Comparison of ENCODE assay signal across 9 cellular contexts in genomic region chr1:206717237-206717989, GRCh38. TPM values are rescaled to one million over a fixed set of nuclear protein-coding genes. Genes with fewer than 3 reads are reported as not detected.
A peak's percentile ranks its signal among the peaks of the same experiment; 100 is the strongest.
DNase-seq lines count a peak whose midpoint lies in the region; ATAC-seq, FAIRE-seq and TF ChIP-seq lines count a peak whose summit lies in the region.
"Had no signal": no experiment of that assay in that cellular context is flagged by ENCODE, and none has a peak within 500 bp of the region (broad histone marks: within the 10 kb centered on the region; RNA-seq: fewer than 3 reads in every experiment).

No MANE protein-coding gene starts in this region.

- no peak for TF ChIP-seq CTCF in A549 (IDR thresholded peaks at IDR 0.05)
- no peak for TF ChIP-seq CTCF in spleen (IDR thresholded peaks at IDR 0.05 in 8 of 11, conservative IDR thresholded peaks at IDR 0.05 in 3 of 11)

- DNase-seq in A549 (ENCODE audit: low read depth in 1 of 2, low spot score in 1 of 2) (no peak), GM19239 (ENCODE audit: insufficient read length, low spot score) (no peak), spleen (no peak), MG63 (no peak), DMS 273 (lab: John Stamatoyannopoulos, UW; ENCODE audit: unreplicated experiment) (no peak), mesendoderm (no peak)
- DNase-seq in activated CD8-positive, alpha-beta T cell treated with anti-CD3 and anti-CD28 coated beads, Interleukin-2, amount 10 ng/mL, durations not matched to agents 7 days and 5 days = peak; percentile 52

- H3K27me3 ChIP-seq in spleen (replicated peaks in 1 of 7) = no peaks in the 10 kb centered on the region
- no peaks in the 10 kb centered on the region for H3K27me3 ChIP-seq in MG63
- no peaks in the 10 kb centered on the region for H3K27me3 ChIP-seq in mesendoderm (ENCODE audit: insufficient read depth, low read length, poor library complexity)

- CTCF ChIA-PET in A549 (lab: Yijun Ruan, JAX) = interaction anchor here (1.5 to 12.1 kb wide), 3 partner anchors 8 to 195 kb away, joined by 6 to 116 read pairs (median 23); no protein-coding TSS in a partner anchor
- CTCF ChIA-PET in activated CD8-positive, alpha-beta T cell treated with anti-CD3 and anti-CD28 coated beads, Interleukin-2, amount 10 ng/mL, durations not matched to agents 7 days and 5 days (lab: Charles Lee) = interaction anchor here (1.0 to 5.9 kb wide), 7 partner anchors 9 to 216 kb away, joined by 3 to 60 read pairs (median 21); no protein-coding TSS in a partner anchor

- H3K79me1 ChIP-seq in mesendoderm (ENCODE audit: low read length) = peaks cover 26% of the 10 kb centered on the region

- no peak overlapping the region for H2BK120ac ChIP-seq in mesendoderm (ENCODE audit: low read depth, low read length)

- no peak for TF ChIP-seq RAD21 in A549 (conservative IDR thresholded peaks at IDR 0.05 in 1 of 2, IDR thresholded peaks at IDR 0.05 in 1 of 2)

- peaks cover 2% of the 10 kb centered on the region for H3K36me3 Mint-ChIP-seq in activated CD8-positive, alpha-beta T cell treated with anti-CD3 and anti-CD28 coated beads, Interleukin-2, amount 10 ng/mL, durations not matched to agents 7 days and 5 days (ENCODE audit: low read depth)

- POLR2A ChIA-PET in A549 (lab: Yijun Ruan, JAX) = no interaction called here
- POLR2A ChIA-PET in activated CD8-positive, alpha-beta T cell treated with anti-CD3 and anti-CD28 coated beads, Interleukin-2, amount 10 ng/mL, durations not matched to agents 7 days and 5 days (lab: Charles Lee) = interaction anchor here (0.8 to 1.4 kb wide), 3 partner anchors 13 to 14 kb away, joined by 3 to 4 read pairs (median 4); no protein-coding TSS in a partner anchor

- H2BK15ac ChIP-seq in mesendoderm (replicated peaks; ENCODE audit: low read depth) = no peak overlapping the region

- peaks cover 32% of the 10 kb centered on the region for H3K79me2 ChIP-seq in mesendoderm (ENCODE audit: control insufficient read depth, insufficient read depth, low read length)

- H3K9ac ChIP-seq in mesendoderm (ENCODE audit: low read length) = no peak overlapping the region

- H3K27ac ChIP-seq in A549 (peak overlapping the region; percentile 70 to 74; a peak in 5 of 6 replicates), spleen (peak overlapping the region; percentile 2 to 87 (median 72)), mesendoderm (ENCODE audit: low read depth, low read length) (no peak overlapping the region)
- H3K27ac ChIP-seq: thoracic aorta had no signal

- ATAC-seq in A549 (no peak), HG03159 (IDR thresholded peaks at IDR 0.05; ENCODE audit: unreplicated experiment) (peak; percentile 71)
- ATAC-seq in activated CD8-positive, alpha-beta T cell treated with anti-CD3 and anti-CD28 coated beads, Interleukin-2, amount 10 ng/mL, durations not matched to agents 7 days and 5 days = peak; percentile 67

- H3K4me1 ChIP-seq in A549 (peaks cover 88% of the 10 kb centered on the region), spleen (peaks cover 43 to 100% (median 89%) of the 10 kb centered on the region in 6 donors), mesendoderm (ENCODE audit: control insufficient read depth, low read depth, low read length) (no peaks in the 10 kb centered on the region)

- H4K5ac ChIP-seq in mesendoderm (ENCODE audit: low read length) = no peak overlapping the region

- no peak overlapping the region for H3K4me3 ChIP-seq in A549
- H3K4me3 ChIP-seq in spleen = peak overlapping the region in 1 of 8 donors; percentile 12
- no peak overlapping the region for H3K4me3 ChIP-seq in MG63
- no peak overlapping the region for H3K4me3 ChIP-seq in mesendoderm (ENCODE audit: low read length)
- H3K4me3 ChIP-seq: thoracic aorta had no signal

- H3K9me3 ChIP-seq in A549 (no peaks in the 10 kb centered on the region), spleen (no peaks in the 10 kb centered on the region), MG63 (no peaks in the 10 kb centered on the region)
- H3K9me3 ChIP-seq: thoracic aorta had no signal

- peak overlapping the region; percentile 26 for H3K4me3 Mint-ChIP-seq in activated CD8-positive, alpha-beta T cell treated with anti-CD3 and anti-CD28 coated beads, Interleukin-2, amount 10 ng/mL, durations not matched to agents 7 days and 5 days

- H3K27me3 Mint-ChIP-seq in activated CD8-positive, alpha-beta T cell treated with anti-CD3 and anti-CD28 coated beads, Interleukin-2, amount 10 ng/mL, durations not matched to agents 7 days and 5 days (ENCODE audit: low read depth) = no peaks in the 10 kb centered on the region

- H3K9me3 Mint-ChIP-seq in activated CD8-positive, alpha-beta T cell treated with anti-CD3 and anti-CD28 coated beads, Interleukin-2, amount 10 ng/mL, durations not matched to agents 7 days and 5 days (ENCODE audit: insufficient read depth) = no peaks in the 10 kb centered on the region

- TF ChIP-seq POLR2A in A549 (IDR thresholded peaks at IDR 0.05; ENCODE audit: low read length) = no peak
- TF ChIP-seq POLR2A in spleen (IDR thresholded peaks at IDR 0.05) = no peak

- H3K4ac ChIP-seq in mesendoderm (ENCODE audit: low read depth, low read length) = no peak overlapping the region

- no peak overlapping the region for H2AK5ac ChIP-seq in mesendoderm (ENCODE audit: low read length)

- WGBS in A549 (ENCODE audit: missing lambda C conversion rate) = 92% methylated on average over 5 of the region's 5 CpGs
- 29 to 41% (median 39%) methylated on average over 5 of the region's 5 CpGs for WGBS in spleen, 5 donors
- no CpG with 5 or more reads among the region's 5 CpGs for WGBS in mesendoderm (ENCODE audit: extremely low coverage, insufficient coverage, low lambda C conversion rate)

- intact Hi-C loops in spleen (cut with DNase I; ENCODE audit: low total_unique reads) = no loop called here

- FAIRE-seq in A549 (lab: Jason Lieb, UNC) (no peak), GM19239 (lab: Jason Lieb, UNC) (peak; percentile 91)

- H3K4me2 ChIP-seq in A549 = peak overlapping the region; percentile 76
- no peak overlapping the region for H3K4me2 ChIP-seq in mesendoderm (ENCODE audit: low read length)

- H3K27ac Mint-ChIP-seq in activated CD8-positive, alpha-beta T cell treated with anti-CD3 and anti-CD28 coated beads, Interleukin-2, amount 10 ng/mL, durations not matched to agents 7 days and 5 days = peak overlapping the region; percentile 75

- TF ChIP-seq EP300 in A549 (IDR thresholded peaks at IDR 0.05) = no peak

- no peak overlapping the region for H2BK5ac ChIP-seq in mesendoderm (ENCODE audit: low read length)

- no peak overlapping the region for H3K56ac ChIP-seq in mesendoderm (ENCODE audit: low read length)

- H3K36me3 ChIP-seq in spleen (no peaks in the 10 kb centered on the region), MG63 (no peaks in the 10 kb centered on the region), mesendoderm (ENCODE audit: control insufficient read depth, insufficient read depth, low read length) (no peaks in the 10 kb centered on the region)
- H3K36me3 ChIP-seq: thoracic aorta had no signal

- no peak overlapping the region for H3K23ac ChIP-seq in mesendoderm (ENCODE audit: low read length)

- peaks cover 66% of the 10 kb centered on the region for H3K4me1 Mint-ChIP-seq in activated CD8-positive, alpha-beta T cell treated with anti-CD3 and anti-CD28 coated beads, Interleukin-2, amount 10 ng/mL, durations not matched to agents 7 days and 5 days (ENCODE audit: low read depth)

- no peak overlapping the region for H3K18ac ChIP-seq in mesendoderm (ENCODE audit: low read length)

- H4K8ac ChIP-seq in mesendoderm (ENCODE audit: low read depth, low read length) = no peak overlapping the region

TF ChIP-seq in A549, 52 proteins besides CTCF, POLR2A, EP300 and RAD21 (continues in another document):
- TF ChIP-seq RARB (CRISPR knock-in tag; IDR thresholded peaks at IDR 0.05) (no peak), CEBPB (IDR thresholded peaks at IDR 0.05) (0 out of 4 replicates have a peak, but pooled peaks of 1 of the 2 experiments have one; percentile 27), JUN (IDR thresholded peaks at IDR 0.05) (no peak)

RNA-seq across cellular contexts. Expression of gene MAPKAPK2, which starts 32.7 kb away (rescaled TPM):
- 37.2 and 48.5 TPM in 2 replicates for polyA plus RNA-seq in A549 (2011; rRNA removed)
- 34.3 and 42.5 TPM in 2 replicates for polyA plus RNA-seq in A549 (2012; cell fraction: cytosol; rRNA removed)
- 62.0 and 66.6 TPM in 2 replicates for polyA plus RNA-seq in A549 (2012; cell fraction: nucleus; rRNA removed)
- polyA plus RNA-seq in A549 (2017; fragmentation: RNase III; extraction: RNeasy Plus Mini Kit Qiagen cat#74134 plus additional on column Dnase treatment) = 36.5 to 43.8 TPM (median 43.0 TPM) in 3 replicates
- 49.2 and 51.4 TPM in 2 replicates for polyA minus RNA-seq in A549 (2011; rRNA and poly(A)+ RNA removed)
- 10 to 100 TPM; 59.0 to 61.3 TPM for total RNA-seq in activated CD8-positive, alpha-beta T cell treated with anti-CD3 and anti-CD28 coated beads, Interleukin-2, amount 10 ng/mL, durations not matched to agents 7 days and 5 days
- total RNA-seq in spleen = 100 to 1,000 TPM in 5 of 7 donors, 10 to 100 TPM in 2; 82.0 to 129 (median 104) TPM
- polyA plus RNA-seq in spleen = 10 to 100 TPM; 42.2 to 68.1 (median 53.4) TPM
- 28.1 and 32.3 TPM in 2 replicates for total RNA-seq in MG63 (2014; rRNA removed; shearing (Covaris generic); ENCODE audit: low replicate concordance)
- polyA plus RNA-seq in mesendoderm (2013, experiment 1 of 2) = 32.5 TPM
- polyA plus RNA-seq in mesendoderm (2013, experiment 2 of 2) = 32.5 TPM

RNA-seq across cellular contexts. Expression of gene IL19, which starts 53.2 kb away (rescaled TPM):
- polyA plus RNA-seq in A549 (2011; rRNA removed) (not detected in 2 replicates), A549 (2017; fragmentation: RNase III; extraction: RNeasy Plus Mini Kit Qiagen cat#74134 plus additional on column Dnase treatment) (not detected in 3 replicates), spleen (under 1 TPM in 2 of 3 donors, not detected in 1; 0.09 to 0.12 TPM)
- not detected in 2 replicates for polyA plus RNA-seq in A549 (2012; cell fraction: cytosol; rRNA removed)
- not detected in 2 replicates for polyA plus RNA-seq in A549 (2012; cell fraction: nucleus; rRNA removed)
- not detected in 2 replicates for polyA minus RNA-seq in A549 (2011; rRNA and poly(A)+ RNA removed)
- not detected for total RNA-seq in activated CD8-positive, alpha-beta T cell treated with anti-CD3 and anti-CD28 coated beads, Interleukin-2, amount 10 ng/mL, durations not matched to agents 7 days and 5 days
- 1 to 10 TPM in 1 of 7 donors, not detected in 6; 2.2 TPM for total RNA-seq in spleen
- not detected in 2 replicates for total RNA-seq in MG63 (2014; rRNA removed; shearing (Covaris generic); ENCODE audit: low replicate concordance)
- polyA plus RNA-seq in mesendoderm (2013, experiment 1 of 2) = not detected
- not detected for polyA plus RNA-seq in mesendoderm (2013, experiment 2 of 2)
- total RNA-seq: thoracic aorta had no signal

RNA-seq across cellular contexts. Expression of gene IL10, which starts 54.9 kb away (rescaled TPM):
- polyA plus RNA-seq in A549 (2011; rRNA removed) (not detected in 2 replicates), A549 (2017; fragmentation: RNase III; extraction: RNeasy Plus Mini Kit Qiagen cat#74134 plus additional on column Dnase treatment) (not detected in 3 replicates), spleen (1 to 10 TPM; 3.8 to 5.7 (median 4.4) TPM)
- polyA plus RNA-seq in A549 (2012; cell fraction: cytosol; rRNA removed) = not detected in 2 replicates
- polyA plus RNA-seq in A549 (2012; cell fraction: nucleus; rRNA removed) = not detected in 2 replicates
- polyA minus RNA-seq in A549 (2011; rRNA and poly(A)+ RNA removed) = not detected in 2 replicates
- total RNA-seq in activated CD8-positive, alpha-beta T cell treated with anti-CD3 and anti-CD28 coated beads, Interleukin-2, amount 10 ng/mL, durations not matched to agents 7 days and 5 days = under 1 TPM in 1 of 2 experiments, not detected in 1; 0.32 TPM
- 10 to 100 TPM in 1 of 7 donors, 1 to 10 TPM in 6; 3.0 to 23.2 (median 6.2) TPM for total RNA-seq in spleen
- total RNA-seq in MG63 (2014; rRNA removed; shearing (Covaris generic); ENCODE audit: low replicate concordance) = not detected in 2 replicates
- not detected for polyA plus RNA-seq in mesendoderm (2013, experiment 1 of 2)
- polyA plus RNA-seq in mesendoderm (2013, experiment 2 of 2) = not detected

Comparison
In these comparisons a context has a peak if more than half of its experiments do, and no peak if none do; other contexts are left out.
1. ATAC-seq: peak in HG03159 (single experiment) and activated CD8-positive, alpha-beta T cell treated with anti-CD3 and anti-CD28 coated beads, Interleukin-2, amount 10 ng/mL, durations not matched to agents 7 days and 5 days (single experiment); none in A549 (0 of 2).